ENCODE assay signal across 14 cellular contexts in the genomic region with DNA sequence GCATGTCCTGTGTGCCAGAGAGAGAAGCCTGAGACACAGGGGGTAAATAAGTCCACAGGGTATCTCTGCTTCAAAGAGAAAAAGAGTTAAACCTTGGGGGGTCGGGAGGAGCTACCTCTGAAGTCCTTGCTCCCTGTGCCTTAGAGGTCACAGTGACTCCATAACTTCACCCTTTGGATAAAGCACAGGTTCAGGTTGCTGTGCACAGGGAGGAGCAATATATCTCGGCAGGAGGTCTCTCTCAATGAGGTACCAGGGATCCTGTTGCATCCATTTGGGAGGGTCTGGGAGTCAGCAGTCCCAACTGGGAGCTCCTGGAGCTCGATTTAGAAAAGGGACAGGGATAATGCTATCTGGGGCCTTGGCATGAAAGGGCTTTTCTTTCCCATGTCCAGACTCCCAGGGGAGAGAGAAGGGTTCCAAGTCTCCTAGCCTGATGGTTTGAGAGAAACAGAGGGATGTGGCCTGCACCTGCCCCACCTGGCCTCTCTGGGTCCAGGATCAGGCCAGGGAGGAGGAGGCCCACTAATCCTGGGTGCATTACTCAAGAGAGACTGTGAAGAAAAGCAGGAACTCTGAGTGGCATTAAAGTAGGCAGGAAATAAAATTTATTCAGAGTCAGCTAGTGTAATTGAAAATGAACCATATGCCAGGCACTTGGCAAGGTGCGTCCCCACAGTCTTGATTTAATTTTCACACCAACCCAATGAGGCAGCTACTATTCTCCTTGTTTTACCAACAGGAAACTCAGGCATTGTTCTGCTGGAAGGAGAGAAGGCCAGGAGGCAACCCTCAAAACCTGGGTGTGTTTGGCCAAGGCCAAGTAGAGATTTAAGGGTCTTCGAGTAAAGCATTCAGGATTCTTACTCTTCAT. TPM values are rescaled to one million over a fixed set of nuclear protein-coding genes. Genes with fewer than 3 reads are reported as not detected.
DNase-seq lines count a peak whose midpoint lies in the region; ATAC-seq, FAIRE-seq and TF ChIP-seq lines count a peak whose summit lies in the region.
"Had no signal": no experiment of that assay in that cellular context is flagged by ENCODE, and none has a peak within 500 bp of the region (broad histone marks: within the 10 kb centered on the region; RNA-seq: fewer than 3 reads in every experiment).

No MANE protein-coding gene starts in this region.

- peak overlapping the region; percentile 77 for H3K4me2 ChIP-seq in BLaER1
- no peak overlapping the region for H3K4me2 ChIP-seq in endothelial cell of umbilical vein (ENCODE audit: insufficient read depth, low read length)

- H3K79me2 ChIP-seq in endothelial cell of umbilical vein (ENCODE audit: control insufficient read depth, insufficient read depth, low read length), result no peaks in the 10 kb centered on the region

- H3K27ac ChIP-seq in BLaER1 (peak overlapping the region; percentile 61; the same call in 1 of the 2 replicates), HEK293 (ENCODE audit: extremely low read depth, low read depth, low read length) (no peak overlapping the region), endothelial cell of umbilical vein (ENCODE audit: insufficient read depth, low read depth, low read length) (no peak overlapping the region), psoas muscle (peak overlapping the region; percentile 11), adrenal gland (peak overlapping the region in 1 of 5 donors; percentile 27)
- no peak overlapping the region for H3K27ac ChIP-seq in CD4-positive, alpha-beta memory T cell (ENCODE audit: low read depth, low read length)

- no TSS peak for BruUV-seq in endothelial cell of umbilical vein (replicated peaks; lab: Mats Ljungman, UMichigan)

- H3K9me1 ChIP-seq in endothelial cell of umbilical vein (replicated peaks; ENCODE audit: control insufficient read depth, extremely low read depth, insufficient read depth, low read length), result no peaks in the 10 kb centered on the region

- intact Hi-C loops in endothelial cell of umbilical vein (cut with micrococcal nuclease), result loop anchor here (2.0 kb wide), 1 partner anchor 22 kb away; no protein-coding TSS in a partner anchor
- intact Hi-C loops in psoas muscle (cut with DNase I), result no loop called here
- intact Hi-C loops in CD4-positive, alpha-beta memory T cell (cut with micrococcal nuclease), result no loop called here
- intact Hi-C loops in adrenal gland (cut with DNase I), result no loop called here

- H4K20me1 ChIP-seq in BLaER1 (no peaks in the 10 kb centered on the region), endothelial cell of umbilical vein (replicated peaks; ENCODE audit: control insufficient read depth, extremely low read depth, insufficient read depth, low read length) (no peaks in the 10 kb centered on the region)

- H3K27ac Mint-ChIP-seq in CD4-positive, alpha-beta memory T cell, result peak overlapping the region in 1 of 7 donors; percentile 30
- no peak overlapping the region for H3K27ac Mint-ChIP-seq in T-helper 17 cell
- H3K27ac Mint-ChIP-seq: activated CD4-positive, alpha-beta T cell treated with anti-CD3 and anti-CD28 coated beads, Interleukin-2, amount 10 ng/mL, durations not matched to agents 24 days and 14 days had no signal

- no peak for FAIRE-seq in endothelial cell of umbilical vein (lab: Jason Lieb, UNC)

- no peaks in the 10 kb centered on the region for H3K4me1 Mint-ChIP-seq in CD4-positive, alpha-beta memory T cell
- no peaks in the 10 kb centered on the region for H3K4me1 Mint-ChIP-seq in T-helper 17 cell
- H3K4me1 Mint-ChIP-seq: activated CD4-positive, alpha-beta T cell treated with anti-CD3 and anti-CD28 coated beads, Interleukin-2, amount 10 ng/mL, durations not matched to agents 24 days and 14 days had no signal

- H2AFZ ChIP-seq in endothelial cell of umbilical vein (ENCODE audit: low read depth, low read length), result no peak overlapping the region

- H3K9me3 ChIP-seq in BLaER1 (no peaks in the 10 kb centered on the region), HEK293 (ENCODE audit: control insufficient read depth, insufficient read depth, low read depth, low read length) (no peaks in the 10 kb centered on the region), endothelial cell of umbilical vein (replicated peaks; ENCODE audit: control insufficient read depth, insufficient read depth, low read length) (no peaks in the 10 kb centered on the region), psoas muscle (no peaks in the 10 kb centered on the region), adrenal gland (replicated peaks in 1 of 3) (no peaks in the 10 kb centered on the region), T-helper 17 cell (ENCODE audit: control insufficient read depth, low read length, poor library complexity, severe bottlenecking) (no peaks in the 10 kb centered on the region)
- no peaks in the 10 kb centered on the region for H3K9me3 ChIP-seq in CD4-positive, alpha-beta memory T cell (ENCODE audit: control insufficient read depth in 1 of 2, low read length in 2 of 2)
- H3K9me3 ChIP-seq: Peyer's patch had no signal

- no peak overlapping the region for H3K4me3 Mint-ChIP-seq in CD4-positive, alpha-beta memory T cell
- no peak overlapping the region for H3K4me3 Mint-ChIP-seq in T-helper 17 cell
- H3K4me3 Mint-ChIP-seq: activated CD4-positive, alpha-beta T cell treated with anti-CD3 and anti-CD28 coated beads, Interleukin-2, amount 10 ng/mL, durations not matched to agents 24 days and 14 days had no signal

- no peak for TF ChIP-seq POLR2A in endothelial cell of umbilical vein (IDR thresholded peaks at IDR 0.05; ENCODE audit: low read depth, low read length)
- TF ChIP-seq POLR2A in adrenal gland (IDR thresholded peaks at IDR 0.05), result no peak

- H3K27me3 ChIP-seq in BLaER1 (no peaks in the 10 kb centered on the region), endothelial cell of umbilical vein (ENCODE audit: control insufficient read depth in 2 of 2, insufficient read depth in 2 of 2, low read length in 2 of 2) (no peaks in the 10 kb centered on the region), psoas muscle (ENCODE audit: insufficient read depth in 3 of 3, low read length in 2 of 3) (no peaks in the 10 kb centered on the region), adrenal gland (no peaks in the 10 kb centered on the region)
- H3K27me3 ChIP-seq in CD4-positive, alpha-beta memory T cell (ENCODE audit: insufficient read depth, low read length), result no peaks in the 10 kb centered on the region
- H3K27me3 ChIP-seq: Peyer's patch had no signal

- CTCF ChIA-PET in HEK293 (lab: Yijun Ruan, JAX) (interaction anchor here (0.9 to 2.5 kb wide), 3 partner anchors 11 to 85 kb away, joined by 4 to 9 read pairs (median 7); no protein-coding TSS in a partner anchor), endothelial cell of umbilical vein (lab: Charles Lee) (interaction anchor here (0.9 to 2.0 kb wide), 3 partner anchors 11 to 85 kb away, joined by 3 to 6 read pairs (median 4); partner anchors contain the start of gene CUEDC1)
- CTCF ChIA-PET in CD4-positive, alpha-beta memory T cell (lab: Charles Lee; ENCODE audit: partially characterized antibody), result interaction anchor here (1.3 to 2.3 kb wide), 3 partner anchors 81 to 87 kb away, joined by 3 to 9 read pairs (median 6); no protein-coding TSS in a partner anchor

- H3K27me3 Mint-ChIP-seq in CD4-positive, alpha-beta memory T cell, result peaks cover 2 to 3% of the 10 kb centered on the region in 2 donors
- peaks cover 11% of the 10 kb centered on the region for H3K27me3 Mint-ChIP-seq in T-helper 17 cell

- no peaks in the 10 kb centered on the region for H3K36me3 Mint-ChIP-seq in CD4-positive, alpha-beta memory T cell
- peaks cover 2% of the 10 kb centered on the region for H3K36me3 Mint-ChIP-seq in T-helper 17 cell (ENCODE audit: low read depth)

- ATAC-seq in psoas muscle (no peak), T-helper 17 cell (no peak)

- H3K4me3 ChIP-seq in BLaER1, result no peak overlapping the region
- no peak overlapping the region for H3K4me3 ChIP-seq in HEK293 (ENCODE audit: low read depth, low read length)
- H3K4me3 ChIP-seq in endothelial cell of umbilical vein (replicated peaks in 1 of 3; ENCODE audit: insufficient read depth in 1 of 3, low read depth in 1 of 3, low read length in 3 of 3), result no peak overlapping the region
- no peak overlapping the region for H3K4me3 ChIP-seq in psoas muscle
- H3K4me3 ChIP-seq in CD4-positive, alpha-beta memory T cell (ENCODE audit: low read length in 2 of 2), result no peak overlapping the region
- H3K4me3 ChIP-seq in adrenal gland, result no peak overlapping the region
- H3K4me3 ChIP-seq: Peyer's patch had no signal

- H3K4me1 ChIP-seq in BLaER1, result peaks cover 68% of the 10 kb centered on the region
- H3K4me1 ChIP-seq in HEK293 (ENCODE audit: control insufficient read depth, insufficient read depth, low read length), result peaks cover 30% of the 10 kb centered on the region
- H3K4me1 ChIP-seq in endothelial cell of umbilical vein (ENCODE audit: control insufficient read depth, extremely low read depth, insufficient read depth, low read length), result peaks cover 18% of the 10 kb centered on the region
- H3K4me1 ChIP-seq in psoas muscle, result peaks cover 74% of the 10 kb centered on the region
- H3K4me1 ChIP-seq in CD4-positive, alpha-beta memory T cell (ENCODE audit: insufficient read depth, low read length), result no peaks in the 10 kb centered on the region
- H3K4me1 ChIP-seq in adrenal gland (replicated peaks in 1 of 2), result peaks cover 23 to 68% of the 10 kb centered on the region in 2 donors

- 42 to 64% (median 49%) methylated on average over 5 of the region's 5 CpGs for WGBS in psoas muscle, 3 donors
- WGBS in adrenal gland, 4 donors, result 80 to 86% (median 83%) methylated on average over 5 of the region's 5 CpGs

- H3K9ac ChIP-seq in BLaER1 (no peak overlapping the region), endothelial cell of umbilical vein (replicated peaks; ENCODE audit: extremely low read depth, insufficient read depth, low read length) (no peak overlapping the region)

- POLR2A ChIA-PET in HEK293 (lab: Yijun Ruan, JAX) (no interaction called here), endothelial cell of umbilical vein (lab: Charles Lee) (no interaction called here)
- POLR2A ChIA-PET in CD4-positive, alpha-beta memory T cell (lab: Charles Lee; ENCODE audit: partially characterized antibody), result no interaction called here

- H3K9me3 Mint-ChIP-seq in CD4-positive, alpha-beta memory T cell, result no peaks in the 10 kb centered on the region
- H3K9me3 Mint-ChIP-seq: activated CD4-positive, alpha-beta T cell treated with anti-CD3 and anti-CD28 coated beads, Interleukin-2, amount 10 ng/mL, durations not matched to agents 24 days and 14 days had no signal

- dilution Hi-C loops in endothelial cell of umbilical vein (cut with MboI; ENCODE audit: extremely low pct_ligation_motif_present, low sequenced_read_pairs), result no loop called here

- DNase-seq in endothelial cell of umbilical vein (ENCODE audit: low read depth, low spot score) (peak; percentile 16), psoas muscle (no peak), dermis blood vessel endothelial cell (no peak), adrenal gland (no peak), T-helper 17 cell (no peak)
- DNase-seq in CD4-positive, alpha-beta memory T cell, result no peak
- DNase-seq: activated CD4-positive, alpha-beta T cell treated with anti-CD3 and anti-CD28 coated beads, Interleukin-2, amount 10 ng/mL, durations not matched to agents 24 days and 14 days; GF-D8; Kasumi-1; NCI-H2029 treated with DMSO at 0.1 percent for 48 hours; Peyer's patch; stimulated activated CD8-positive, alpha-beta memory T cell treated with anti-CD3 and anti-CD28 coated beads, Interleukin-4, amount 100 ng/mL, for 48 hours had no signal

- H3K36me3 ChIP-seq in BLaER1 (no peaks in the 10 kb centered on the region), HEK293 (ENCODE audit: control insufficient read depth in 2 of 2, insufficient read depth in 1 of 2, low read length in 2 of 2) (no peaks in the 10 kb centered on the region), endothelial cell of umbilical vein (ENCODE audit: control insufficient read depth in 2 of 2, extremely low read depth in 1 of 2, insufficient read depth in 2 of 2, low read length in 2 of 2) (no peaks in the 10 kb centered on the region), psoas muscle (ENCODE audit: insufficient read depth in 1 of 2, low read depth in 1 of 2) (no peaks in the 10 kb centered on the region), adrenal gland (replicated peaks in 1 of 2) (no peaks in the 10 kb centered on the region)
- no peaks in the 10 kb centered on the region for H3K36me3 ChIP-seq in CD4-positive, alpha-beta memory T cell (ENCODE audit: insufficient read depth, low read length)
- H3K36me3 ChIP-seq: Peyer's patch had no signal

- TF ChIP-seq CTCF in HEK293 (tag by site-specific recombination; IDR thresholded peaks at IDR 0.05) (no peak), endothelial cell of umbilical vein (IDR thresholded peaks at IDR 0.05; ENCODE audit: extremely low read depth in 1 of 2, insufficient read depth in 1 of 2, low read depth in 1 of 2, low read length in 2 of 2) (no peak), psoas muscle (IDR thresholded peaks at IDR 0.05) (no peak), adrenal gland (IDR thresholded peaks at IDR 0.05) (no peak)

RNA-seq across cellular contexts. Expression of gene CUEDC1, which starts 40.7 kb away (rescaled TPM):
- total RNA-seq in endothelial cell of umbilical vein, result 27.7 and 28.5 TPM in 2 replicates
- polyA plus RNA-seq in endothelial cell of umbilical vein, result 15.8 and 16.5 TPM in 2 replicates
- polyA plus RNA-seq in endothelial cell of umbilical vein (2011; cell fraction: cytosol; rRNA removed), result 17.2 and 18.8 TPM in 2 replicates
- polyA plus RNA-seq in endothelial cell of umbilical vein (2011; cell fraction: nucleus; rRNA removed), result 47.0 and 57.2 TPM in 2 replicates
- polyA plus RNA-seq in endothelial cell of umbilical vein (2012), result 17.5 and 21.4 TPM in 2 replicates
- 13.2 and 16.3 TPM in 2 replicates for polyA minus RNA-seq in endothelial cell of umbilical vein
- 1.1 TPM for polyA minus RNA-seq in endothelial cell of umbilical vein (2011; cell fraction: cytosol; rRNA and poly(A)+ RNA removed)
- 11.7 and 18.9 TPM in 2 replicates for polyA minus RNA-seq in endothelial cell of umbilical vein (2011; cell fraction: nucleus; rRNA and poly(A)+ RNA removed)
- total RNA-seq in psoas muscle, result 10 to 100 TPM; 31.1 to 67.2 (median 47.4) TPM
- 10 to 100 TPM; 28.0 to 56.5 (median 46.4) TPM for polyA plus RNA-seq in psoas muscle
- under 1 TPM; 0.61 to 0.90 TPM for total RNA-seq in CD4-positive, alpha-beta memory T cell
- polyA plus RNA-seq in CD4-positive, alpha-beta memory T cell, result not detected
- 6.5 and 6.8 TPM in 2 replicates for total RNA-seq in dermis blood vessel endothelial cell
- total RNA-seq in adrenal gland, result 10 to 100 TPM; 23.9 to 47.3 (median 39.1) TPM
- 10 to 100 TPM; 19.9 to 45.1 (median 40.1) TPM for polyA plus RNA-seq in adrenal gland
- under 1 TPM; 0.21 to 0.82 TPM for total RNA-seq in T-helper 17 cell

Comparison
In these comparisons a context has a peak if more than half of its experiments do, and no peak if none do; other contexts are left out.
1. H3K27ac ChIP-seq: peak in BLaER1 (single experiment) and psoas muscle (single experiment); none in HEK293 (single experiment), endothelial cell of umbilical vein (single experiment) and CD4-positive, alpha-beta memory T cell (single experiment).